Comparison of ENCODE assay signal across 7 cellular contexts in the genomic region with DNA sequence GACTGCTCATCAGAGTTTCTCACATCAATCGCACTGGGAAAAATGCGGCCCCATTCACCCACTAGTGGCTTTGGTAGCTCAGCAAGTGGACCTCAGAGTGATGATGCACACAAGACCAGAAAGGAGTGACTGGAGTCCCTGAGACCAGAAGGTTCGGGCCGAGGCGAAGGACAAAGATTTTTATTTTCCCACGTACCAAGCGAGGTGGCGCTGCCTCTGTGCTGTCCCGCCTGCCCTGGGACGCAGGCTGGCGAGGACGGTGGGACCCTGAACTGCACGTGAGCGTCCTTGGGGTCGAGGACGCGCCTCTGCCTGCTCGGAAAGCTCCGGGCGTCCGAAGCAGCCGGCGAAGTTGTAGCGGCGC. TPM values are rescaled to one million over a fixed set of nuclear protein-coding genes. Genes with fewer than 3 reads are reported as not detected.
DNase-seq lines count a peak whose midpoint lies in the region; ATAC-seq, FAIRE-seq and TF ChIP-seq lines count a peak whose summit lies in the region.
"Not testable (repeated sequence)": the region's sequence is repeated elsewhere in the genome, so short reads cannot be mapped to it uniquely, and the experiment has no call there.

No MANE protein-coding gene starts in this region.

- POLR2A ChIA-PET in HCT116 (lab: Charles Lee) = not testable (repeated sequence)

- peaks cover 86% of the 10 kb centered on the region for H3K79me2 ChIP-seq in HCT116 (ENCODE audit: insufficient read depth, low read length)

- not testable (repeated sequence) for H3K9me2 ChIP-seq in HCT116 (ENCODE audit: insufficient read depth)

- 0 to 1% methylated on average over 18 to 25 of the region's 25 CpGs for WGBS in pancreas, 2 donors

- intact Hi-C loops in HCT116 (cut with micrococcal nuclease); pancreas (cut with DNase I): not testable (repeated sequence)

- not testable (repeated sequence) for TF ChIP-seq CTCF in HCT116 (IDR thresholded peaks at IDR 0.05 in 2 of 3, conservative IDR thresholded peaks at IDR 0.05 in 1 of 3; ENCODE audit: borderline replicate concordance in 1 of 3, insufficient read depth in 1 of 3, low read depth in 2 of 3, low read length in 2 of 3); choroid plexus epithelial cell (conservative IDR thresholded peaks at IDR 0.05; ENCODE audit: low read depth, low read length); pancreas (IDR thresholded peaks at IDR 0.05)

- H3K4me3 ChIP-seq in HCT116 (replicated peaks in 1 of 2; ENCODE audit: low read depth in 1 of 2, low read length in 2 of 2) (peak overlapping the region; percentile 77 to 78), choroid plexus epithelial cell (ENCODE audit: low read depth, low read length) (peak overlapping the region; percentile 72), pancreas (peak overlapping the region; percentile 49 to 92 (median 68))

- not testable (repeated sequence) for H3K9me3 ChIP-seq in HCT116 (ENCODE audit: control insufficient read depth in 1 of 2, insufficient read depth in 1 of 2, low read depth in 1 of 2, low read length in 2 of 2); pancreas

- RAD21 ChIA-PET in HCT116 (lab: Charles Lee; ENCODE audit: low non-redundant PET in 1 of 2, low total read pairs in 2 of 2, uncharacterized antibody in 2 of 2, unreplicated experiment in 2 of 2) = not testable (repeated sequence)

- H4K20me1 ChIP-seq in HCT116 (ENCODE audit: insufficient read depth) = not testable (repeated sequence)

- H2AFZ ChIP-seq in HCT116 (ENCODE audit: low read depth, low read length, poor library complexity, severe bottlenecking) = not testable (repeated sequence)

- not testable (repeated sequence) for TF ChIP-seq POLR2A in HCT116 (IDR thresholded peaks at IDR 0.05; ENCODE audit: borderline replicate concordance, extremely low read depth, insufficient read depth, insufficient read length)

- DNase-seq in HCT116 (ENCODE audit: low read depth, low spot score); pancreas: not testable (repeated sequence)
- DNase-seq in UCSD-AML1 (lab: John Stamatoyannopoulos, UW; ENCODE audit: unreplicated experiment) = peak; percentile 14
- DNase-seq in choroid plexus epithelial cell (ENCODE audit: low read depth) = peak; percentile 5
- DNase-seq in iPS-NIHi7 (ENCODE audit: extremely low spot score) = peak; percentile 4

- FAIRE-seq in pancreas (lab: Jason Lieb, UNC) = not testable (repeated sequence)

- H3K27ac ChIP-seq in HCT116 (ENCODE audit: low read depth, low read length) (peak overlapping the region; percentile 56), pancreas (peak overlapping the region in 2 of 4 donors; percentile 33)

- H3K4me1 ChIP-seq in HCT116 (ENCODE audit: control insufficient read depth in 1 of 2, insufficient read depth in 2 of 2, low read length in 2 of 2); pancreas: not testable (repeated sequence)

- not testable (repeated sequence) for TF ChIP-seq RAD21 in HCT116 (IDR thresholded peaks at IDR 0.05; ENCODE audit: low read depth)

- H3K4me2 ChIP-seq in HCT116 (ENCODE audit: low read length) = peak overlapping the region; percentile 78

- TSS peak; percentile 70 for BruUV-seq in HCT116 (replicated peaks; lab: Mats Ljungman, UMichigan)

- H3K27me3 ChIP-seq in HCT116 (ENCODE audit: insufficient read depth, low read length); pancreas: not testable (repeated sequence)

- peak overlapping the region; percentile 81 for H3K9ac ChIP-seq in HCT116 (ENCODE audit: low read length)

- not testable (repeated sequence) for H3K36me3 ChIP-seq in HCT116 (ENCODE audit: control insufficient read depth in 1 of 2, insufficient read depth in 2 of 2, low read length in 2 of 2); pancreas

- ATAC-seq in GM18511 (IDR thresholded peaks at IDR 0.05; ENCODE audit: unreplicated experiment) (peak; percentile 45), HCT116 (peak; percentile 67), HG03571 (IDR thresholded peaks at IDR 0.05; ENCODE audit: unreplicated experiment) (peak; percentile 49), pancreas (peak in 3 of 4 donors; percentile 23 to 49 (median 28))

- CTCF ChIA-PET in HCT116 (lab: Charles Lee) = not testable (repeated sequence)

RNA-seq across cellular contexts. Expression of a gene that starts 0.6 kb away (rescaled TPM):
- total RNA-seq in HCT116 (2021; ENCODE audit: unreplicated experiment) (70.1 TPM), pancreas (10 to 100 TPM; 12.9 to 21.5 (median 18.8) TPM)
- 45.8 and 59.2 TPM in 2 replicates for polyA plus RNA-seq in HCT116 (2012)
- polyA plus RNA-seq in pancreas = 10 to 100 TPM; 28.2 to 32.7 TPM

RNA-seq across cellular contexts. Expression of a gene that starts 58.7 kb away (rescaled TPM):
- total RNA-seq in HCT116 (2021; ENCODE audit: unreplicated experiment) (68.0 TPM), pancreas (10 to 100 TPM; 39.9 to 69.4 (median 59.3) TPM)
- 32.6 and 39.9 TPM in 2 replicates for polyA plus RNA-seq in HCT116 (2012)
- polyA plus RNA-seq in pancreas = 10 to 100 TPM; 16.7 to 32.5 TPM
